Comparison of ENCODE assay signal across 8 cellular contexts in the genomic region with DNA sequence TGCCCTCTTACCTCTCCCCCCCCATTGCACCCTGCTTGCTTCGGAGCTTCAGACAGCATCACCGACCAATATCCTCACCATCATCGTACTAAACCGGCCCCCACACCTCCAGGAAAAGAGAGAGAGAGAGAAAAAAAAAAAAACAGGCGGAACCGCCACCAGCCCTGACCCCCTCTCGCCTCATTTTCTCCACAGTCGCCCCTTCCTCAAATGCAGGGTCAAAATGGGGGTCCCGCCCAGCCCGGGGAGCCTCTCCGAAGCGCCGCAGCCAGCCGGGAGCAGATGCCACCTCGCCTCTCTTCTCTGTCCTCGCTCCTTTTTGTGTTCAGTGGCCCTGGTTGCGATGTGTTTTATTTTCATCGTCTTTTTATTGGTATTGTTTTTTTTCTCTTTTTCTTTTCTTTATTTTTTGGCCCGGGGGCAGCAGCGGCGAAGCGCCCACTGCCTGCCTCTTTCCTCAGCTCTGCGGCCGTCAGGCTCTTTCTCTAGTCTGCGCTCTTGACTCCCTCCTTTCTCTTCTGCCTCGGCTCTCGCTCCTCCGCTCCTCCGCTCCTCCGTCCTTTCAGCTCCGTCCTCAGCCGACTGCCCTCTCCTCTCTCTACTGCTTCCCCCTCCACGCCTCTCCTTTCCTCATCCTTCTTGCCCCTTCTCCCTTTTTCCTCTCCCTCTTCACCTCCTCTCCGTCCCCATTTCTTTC. TPM values are rescaled to one million over a fixed set of nuclear protein-coding genes. Genes with fewer than 3 reads are reported as not detected.
DNase-seq lines count a peak whose midpoint lies in the region; ATAC-seq, FAIRE-seq and TF ChIP-seq lines count a peak whose summit lies in the region.

No MANE protein-coding gene starts in this region.

- H3K36me3 ChIP-seq in SU-DHL-6 (ENCODE audit: low read length): no peaks in the 10 kb centered on the region
- no peaks in the 10 kb centered on the region for H3K36me3 ChIP-seq in pancreas

- H3K27ac ChIP-seq in SU-DHL-6 (ENCODE audit: low read depth, low read length) (no peak overlapping the region), pancreas (no peak overlapping the region)

- DNase-seq in stimulated activated naive CD4-positive, alpha-beta T cell treated with Interleukin-2 at 50 U/mL for 16 hours (lab: John Stamatoyannopoulos, UW): peak; percentile 13
- no peak for DNase-seq in stimulated activated naive CD4-positive, alpha-beta T cell (lab: John Stamatoyannopoulos, UW)
- DNase-seq in fibroblast of peridontal ligament (ENCODE audit: extremely low read depth) (peak; percentile 17), pancreas (no peak), cortex of kidney (lab: John Stamatoyannopoulos, UW) (no peak)

- WGBS in pancreas, 2 donors: 2 to 5% methylated on average over 34 of the region's 34 CpGs

- H3K4me3 ChIP-seq in SU-DHL-6 (ENCODE audit: insufficient read depth, low read length, poor library complexity, severe bottlenecking) (peak overlapping the region; percentile 54), pancreas (peak overlapping the region in 2 of 4 donors; percentile 31 to 44)

- peak overlapping the region; percentile 50 for H3K9ac ChIP-seq in SU-DHL-6 (ENCODE audit: low read length)

- ATAC-seq in pancreas: peak in 3 of 4 donors; percentile 13 to 39 (median 22)
- ATAC-seq in GM21717 (IDR thresholded peaks at IDR 0.05; ENCODE audit: unreplicated experiment): no peak
- no peak for ATAC-seq in GM18861 (IDR thresholded peaks at IDR 0.05; ENCODE audit: unreplicated experiment)

- peaks cover 3% of the 10 kb centered on the region; the same call in 1 of the 2 replicates for H3K27me3 ChIP-seq in SU-DHL-6 (ENCODE audit: low read length)
- peaks cover 0 to 10% (median 3%) of the 10 kb centered on the region in 4 donors for H3K27me3 ChIP-seq in pancreas

- no peaks in the 10 kb centered on the region for H4K20me1 ChIP-seq in SU-DHL-6 (ENCODE audit: low read depth, low read length)

- no peaks in the 10 kb centered on the region for H3K79me2 ChIP-seq in SU-DHL-6 (ENCODE audit: insufficient read depth, low read length)

- no peaks in the 10 kb centered on the region for H3K9me2 ChIP-seq in SU-DHL-6 (replicated peaks; ENCODE audit: insufficient read depth, low read length)

- H3F3A ChIP-seq in SU-DHL-6 (ENCODE audit: insufficient read depth): 0 out of 2 replicates have a peak, but pooled peaks cover 5% of the 10 kb centered on the region

- no peak for FAIRE-seq in pancreas (lab: Jason Lieb, UNC)

- TF ChIP-seq CTCF in SU-DHL-6 (IDR thresholded peaks at IDR 0.05; ENCODE audit: insufficient read depth, low read length, poor library complexity, severe bottlenecking) (no peak), pancreas (IDR thresholded peaks at IDR 0.05) (no peak)

- H3K4me1 ChIP-seq in pancreas: no peaks in the 10 kb centered on the region

- intact Hi-C loops in pancreas (cut with DNase I): no loop called here

- H3K4me2 ChIP-seq in SU-DHL-6 (ENCODE audit: low read depth, low read length, poor library complexity, severe bottlenecking): peak overlapping the region; percentile 94

- peak overlapping the region; percentile 91 for H2AFZ ChIP-seq in SU-DHL-6 (ENCODE audit: low read depth, low read length, severe bottlenecking)

- H3K9me3 ChIP-seq in SU-DHL-6 (ENCODE audit: insufficient read depth, low read length) (no peaks in the 10 kb centered on the region), pancreas (no peaks in the 10 kb centered on the region)

RNA-seq across cellular contexts. Expression of a gene that starts 41.4 kb away (rescaled TPM):
- 10 to 100 TPM in 5 of 6 donors, 1 to 10 TPM in 1; 9.7 to 17.8 (median 12.8) TPM for total RNA-seq in pancreas
- 10 to 100 TPM; 22.3 to 25.4 TPM for polyA plus RNA-seq in pancreas

RNA-seq across cellular contexts. Expression of a gene that starts 43.9 kb away (rescaled TPM):
- 1 to 10 TPM in 3 of 6 donors, under 1 TPM in 3; 0.56 to 5.6 (median 1.00) TPM for total RNA-seq in pancreas
- polyA plus RNA-seq in pancreas: 1 to 10 TPM; 1.7 to 1.9 TPM

RNA-seq across cellular contexts. Expression of a gene that starts 44.0 kb away (rescaled TPM):
- 1 to 10 TPM; 5.0 to 7.5 (median 6.2) TPM for total RNA-seq in pancreas
- 1 to 10 TPM; 2.4 to 3.9 TPM for polyA plus RNA-seq in pancreas

Comparison
In these comparisons a context has a peak if more than half of its experiments do, and no peak if none do; other contexts are left out.
1. DNase-seq: peak in stimulated activated naive CD4-positive, alpha-beta T cell treated with Interleukin-2 at 50 U/mL for 16 hours (single experiment) and fibroblast of peridontal ligament (single experiment); none in stimulated activated naive CD4-positive, alpha-beta T cell (0 of 6), pancreas (0 of 6) and cortex of kidney (single experiment).
2. ATAC-seq: peak in pancreas (3 of 4); none in GM21717 (single experiment) and GM18861 (single experiment).